In the genomic region with DNA sequence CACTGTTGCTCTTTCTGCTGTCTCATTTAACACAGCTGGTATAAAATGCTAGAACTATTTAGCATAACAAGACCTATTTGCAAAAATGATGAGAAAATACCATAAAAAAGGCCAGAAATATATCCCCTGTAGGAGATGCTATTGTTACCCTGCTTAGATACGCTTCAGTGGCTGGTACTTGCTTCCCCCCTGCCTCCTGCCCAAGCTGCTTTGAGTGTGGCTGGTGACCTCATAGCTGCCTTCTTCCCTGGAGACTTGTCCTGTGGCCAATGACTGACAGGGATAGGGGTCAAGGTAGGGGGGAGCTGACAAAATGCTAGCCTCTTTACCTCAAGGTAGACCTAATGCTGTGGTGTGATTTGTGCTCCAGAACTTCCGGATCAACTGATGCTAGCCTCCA, we compare ENCODE assay signal across 15 cellular contexts.
DNase-seq lines count a peak whose midpoint lies in the region; ATAC-seq and TF ChIP-seq lines count a peak whose summit lies in the region.
"Had no signal": no experiment of that assay in that cellular context is flagged by ENCODE, and none has a peak within 500 bp of the region (broad histone marks: within the 10 kb centered on the region; RNA-seq: fewer than 3 reads in every experiment).

No MANE protein-coding gene starts in this region.

- peaks cover 7% of the 10 kb centered on the region; the same call in 1 of the 2 replicates for H3K36me3 ChIP-seq in DOHH2 (ENCODE audit: control insufficient read depth, low read length)
- H3K36me3 ChIP-seq in OCI-LY1 (ENCODE audit: insufficient read depth, low read length): no peaks in the 10 kb centered on the region

- DNase-seq in retina: peak; percentile 23
- no peak for DNase-seq in inferior parietal cortex (ENCODE audit: extremely low spot score)
- DNase-seq: DMS79 treated with DMSO at 0.1 percent for 48 hours, GDM1, NCI-H1092 treated with DMSO at 0.1 percent for 48 hours, NCI-H1694, SW 1271 had no signal

- H3F3A ChIP-seq in DOHH2 (ENCODE audit: control insufficient read depth, insufficient read depth) (no peaks in the 10 kb centered on the region), OCI-LY1 (ENCODE audit: insufficient read depth, low read length) (no peaks in the 10 kb centered on the region)

- no peak for TF ChIP-seq CTCF in DOHH2 (IDR thresholded peaks at IDR 0.05; ENCODE audit: low read depth, low read length, poor library complexity, severe bottlenecking)
- TF ChIP-seq CTCF in OCI-LY1 (IDR thresholded peaks at IDR 0.05; ENCODE audit: low read length): peak; percentile 9; the same call in 1 of the 2 replicates

- H3K4me1 Mint-ChIP-seq in dendritic cell treated with granulocyte-macrophage colony-stimulating factor and Interleukin-4, amounts not matched to agents 40 ng/mL and 50 ng/mL, for 4 days (ENCODE audit: low read depth): peaks cover 62% of the 10 kb centered on the region

- peaks cover 26% of the 10 kb centered on the region for H3K36me3 Mint-ChIP-seq in dendritic cell treated with granulocyte-macrophage colony-stimulating factor and Interleukin-4, amounts not matched to agents 40 ng/mL and 50 ng/mL, for 4 days (ENCODE audit: low read depth)
- H3K36me3 Mint-ChIP-seq: IgD-negative memory B cell had no signal

- no peaks in the 10 kb centered on the region for H3K9me3 Mint-ChIP-seq in dendritic cell treated with granulocyte-macrophage colony-stimulating factor and Interleukin-4, amounts not matched to agents 40 ng/mL and 50 ng/mL, for 4 days

- ATAC-seq in GM21423 (IDR thresholded peaks at IDR 0.05; ENCODE audit: unreplicated experiment) (no peak), HG03469 (IDR thresholded peaks at IDR 0.05; ENCODE audit: unreplicated experiment) (no peak)
- ATAC-seq: Right ventricle myocardium inferior had no signal

- no peaks in the 10 kb centered on the region for H3K27me3 Mint-ChIP-seq in dendritic cell treated with granulocyte-macrophage colony-stimulating factor and Interleukin-4, amounts not matched to agents 40 ng/mL and 50 ng/mL, for 4 days
- H3K27me3 Mint-ChIP-seq: IgD-negative memory B cell had no signal

- H3K27me3 ChIP-seq in DOHH2 (ENCODE audit: control insufficient read depth, low read length): no peaks in the 10 kb centered on the region
- no peaks in the 10 kb centered on the region for H3K27me3 ChIP-seq in OCI-LY1 (ENCODE audit: insufficient read depth, low read length)

- H3K9me3 ChIP-seq in DOHH2 (ENCODE audit: control insufficient read depth, insufficient read depth, low read length): peaks cover 8% of the 10 kb centered on the region; the same call in 1 of the 2 replicates
- H3K9me3 ChIP-seq in OCI-LY1 (ENCODE audit: low read length): no peaks in the 10 kb centered on the region

- H3K4me2 ChIP-seq in DOHH2 (ENCODE audit: low read length) (peak overlapping the region; percentile 35), OCI-LY1 (ENCODE audit: low read length) (peak overlapping the region; percentile 60)

- no peak overlapping the region for H3K27ac ChIP-seq in DOHH2 (ENCODE audit: low read depth, low read length)
- peak overlapping the region; percentile 87 for H3K27ac ChIP-seq in OCI-LY1 (ENCODE audit: low read depth, low read length, poor library complexity, severe bottlenecking)
- H3K27ac ChIP-seq: C4-2B had no signal

- H3K9me2 ChIP-seq in DOHH2 (replicated peaks; ENCODE audit: control insufficient read depth, low read length): no peaks in the 10 kb centered on the region
- H3K9me2 ChIP-seq in OCI-LY1 (ENCODE audit: low read depth, low read length): no peaks in the 10 kb centered on the region

- H3K4me3 ChIP-seq in DOHH2 (ENCODE audit: low read length): peak overlapping the region; percentile 22; the same call in 1 of the 2 replicates
- H3K4me3 ChIP-seq in OCI-LY1 (ENCODE audit: low read depth, low read length, poor library complexity, severe bottlenecking): peak overlapping the region; percentile 32

- H3K4me3 Mint-ChIP-seq in dendritic cell treated with granulocyte-macrophage colony-stimulating factor and Interleukin-4, amounts not matched to agents 40 ng/mL and 50 ng/mL, for 4 days: no peak overlapping the region
- H3K4me3 Mint-ChIP-seq: IgD-negative memory B cell had no signal

- H3K9ac ChIP-seq in OCI-LY1 (ENCODE audit: low read length): peak overlapping the region; percentile 34

- intact Hi-C loops in dendritic cell treated with granulocyte-macrophage colony-stimulating factor and Interleukin-4, amounts not matched to agents 40 ng/mL and 50 ng/mL, for 4 days (cut with micrococcal nuclease): no loop called here

- H4K20me1 ChIP-seq in DOHH2 (ENCODE audit: control insufficient read depth, insufficient read depth, low read depth, low read length): no peaks in the 10 kb centered on the region
- no peaks in the 10 kb centered on the region for H4K20me1 ChIP-seq in OCI-LY1 (ENCODE audit: insufficient read depth, low read length)

- H3K4me1 ChIP-seq in DOHH2 (ENCODE audit: control insufficient read depth, low read length) (peaks cover 37% of the 10 kb centered on the region), OCI-LY1 (ENCODE audit: insufficient read depth, low read length, severe bottlenecking) (peaks cover 88% of the 10 kb centered on the region)

- H3K79me2 ChIP-seq in DOHH2 (ENCODE audit: control insufficient read depth, low read length): no peaks in the 10 kb centered on the region
- no peaks in the 10 kb centered on the region for H3K79me2 ChIP-seq in OCI-LY1 (ENCODE audit: insufficient read depth, low read length)

- no peak overlapping the region for H2AFZ ChIP-seq in OCI-LY1 (ENCODE audit: low read length)

- peak overlapping the region; percentile 90 for H3K27ac Mint-ChIP-seq in dendritic cell treated with granulocyte-macrophage colony-stimulating factor and Interleukin-4, amounts not matched to agents 40 ng/mL and 50 ng/mL, for 4 days
